1 cellular context compared by ENCODE assay signal in genomic region chr12:116247377-116247776, GRCh38.
TF ChIP-seq lines count a peak whose summit lies in the region.

No MANE protein-coding gene starts in this region.

TF ChIP-seq in SK-N-SH, 30 proteins besides CTCF, POLR2A, EP300 and RAD21:
- TF ChIP-seq NFIC (IDR thresholded peaks at IDR 0.05; ENCODE audit: borderline replicate concordance) (no peak), NRF1 (IDR thresholded peaks at IDR 0.05; ENCODE audit: low read depth, low read length) (no peak), TEAD4 (IDR thresholded peaks at IDR 0.05; ENCODE audit: borderline replicate concordance, insufficient read depth) (no peak), EZH2phosphoT487 (IDR thresholded peaks at IDR 0.05; ENCODE audit: borderline replicate concordance, low read depth) (no peak), USF2 (IDR thresholded peaks at IDR 0.05; ENCODE audit: borderline replicate concordance, low read depth, low read length) (no peak), JUND (IDR thresholded peaks at IDR 0.05) (no peak), PBX3 (IDR thresholded peaks at IDR 0.05) (no peak), POLR2AphosphoS5 (IDR thresholded peaks at IDR 0.05; ENCODE audit: low read depth, low read length) (no peak), MAX (IDR thresholded peaks at IDR 0.05; ENCODE audit: low read depth) (no peak), TCF12 (IDR thresholded peaks at IDR 0.05) (no peak), IRF3 (IDR thresholded peaks at IDR 0.05; ENCODE audit: low read depth, low read length) (no peak)
